14 cellular contexts compared by ENCODE assay signal in genomic region chr3:56677286-56677685, GRCh38. TPM values are rescaled to one million over a fixed set of nuclear protein-coding genes. Genes with fewer than 3 reads are reported as not detected.
DNase-seq lines count a peak whose midpoint lies in the region; ATAC-seq and TF ChIP-seq lines count a peak whose summit lies in the region.
"Had no signal": no experiment of that assay in that cellular context is flagged by ENCODE, and none has a peak within 500 bp of the region (broad histone marks: within the 10 kb centered on the region; RNA-seq: fewer than 3 reads in every experiment).

No MANE protein-coding gene starts in this region.

- H3K4me1 Mint-ChIP-seq in activated naive CD4-positive, alpha-beta T cell treated with anti-CD3 and anti-CD28 coated beads, Interleukin-2, amount 50 U/mL, for 24 hours, result peaks cover 67% of the 10 kb centered on the region
- H3K4me1 Mint-ChIP-seq in activated naive CD4-positive, alpha-beta T cell treated with anti-CD3 and anti-CD28 coated beads for 36 hours (ENCODE audit: low read depth), result peaks cover 49% of the 10 kb centered on the region

- CTCF ChIA-PET in activated naive CD4-positive, alpha-beta T cell treated with anti-CD3 and anti-CD28 coated beads for 36 hours (lab: Charles Lee), result interaction anchor here (0.6 kb wide), 2 partner anchors 24 to 25 kb away, joined by 3 to 6 read pairs; no protein-coding TSS in a partner anchor

- ATAC-seq in HG02678 (IDR thresholded peaks at IDR 0.05; ENCODE audit: unreplicated experiment) (peak; percentile 57), GM19324 (IDR thresholded peaks at IDR 0.05; ENCODE audit: low FRiP score, unreplicated experiment) (no peak)
- ATAC-seq: K562 had no signal

- H3K36me3 ChIP-seq in tibial nerve, result peaks cover 0 to 30% (median 0%) of the 10 kb centered on the region in 3 donors
- H3K36me3 ChIP-seq: breast epithelium had no signal

- peaks cover 0 to 49% (median 12%) of the 10 kb centered on the region in 4 donors for H3K4me1 ChIP-seq in tibial nerve
- H3K4me1 ChIP-seq: breast epithelium had no signal

- no peak for TF ChIP-seq EP300 in tibial nerve (IDR thresholded peaks at IDR 0.05)

- TF ChIP-seq CTCF in tibial nerve (IDR thresholded peaks at IDR 0.05), result no peak

- DNase-seq in activated naive CD4-positive, alpha-beta T cell treated with anti-CD3 and anti-CD28 coated beads for 36 hours, result no peak
- peak; percentile 40 for DNase-seq in NCI-H2227 (lab: John Stamatoyannopoulos, UW; ENCODE audit: unreplicated experiment)
- no peak for DNase-seq in tibial nerve (ENCODE audit: low spot score in 2 of 2)
- DNase-seq in NCI-H1105 (lab: John Stamatoyannopoulos, UW), result no peak
- no peak for DNase-seq in NCI-H510A (lab: John Stamatoyannopoulos, UW)
- DNase-seq: NCI-H345, retina, testis had no signal

- H3K4me3 Mint-ChIP-seq in activated naive CD4-positive, alpha-beta T cell treated with anti-CD3 and anti-CD28 coated beads, Interleukin-2, amount 50 U/mL, for 24 hours, result peak overlapping the region; percentile 70
- no peak overlapping the region for H3K4me3 Mint-ChIP-seq in activated naive CD4-positive, alpha-beta T cell treated with anti-CD3 and anti-CD28 coated beads for 36 hours

- intact Hi-C loops in activated naive CD4-positive, alpha-beta T cell treated with anti-CD3 and anti-CD28 coated beads for 36 hours (cut with micrococcal nuclease), result no loop called here

- no peaks in the 10 kb centered on the region for H3K9me3 ChIP-seq in tibial nerve
- H3K9me3 ChIP-seq: breast epithelium, testis had no signal

- WGBS in tibial nerve, 2 donors, result 45 to 47% methylated on average over 1 of the region's 1 CpG

- no peak overlapping the region for H3K27ac ChIP-seq in tibial nerve
- H3K27ac ChIP-seq: breast epithelium, epithelial cell of prostate, testis had no signal

- peak overlapping the region; percentile 56 for H3K27ac Mint-ChIP-seq in activated naive CD4-positive, alpha-beta T cell treated with anti-CD3 and anti-CD28 coated beads, Interleukin-2, amount 50 U/mL, for 24 hours
- H3K27ac Mint-ChIP-seq in activated naive CD4-positive, alpha-beta T cell treated with anti-CD3 and anti-CD28 coated beads for 36 hours, result no peak overlapping the region

- TF ChIP-seq POLR2A in tibial nerve (IDR thresholded peaks at IDR 0.05), result no peak

- peaks cover 4% of the 10 kb centered on the region for H3K9me3 Mint-ChIP-seq in activated naive CD4-positive, alpha-beta T cell treated with anti-CD3 and anti-CD28 coated beads, Interleukin-2, amount 50 U/mL, for 24 hours
- no peaks in the 10 kb centered on the region for H3K9me3 Mint-ChIP-seq in activated naive CD4-positive, alpha-beta T cell treated with anti-CD3 and anti-CD28 coated beads for 36 hours

- H3K36me3 Mint-ChIP-seq in activated naive CD4-positive, alpha-beta T cell treated with anti-CD3 and anti-CD28 coated beads, Interleukin-2, amount 50 U/mL, for 24 hours, result peaks cover 30% of the 10 kb centered on the region
- peaks cover 38% of the 10 kb centered on the region for H3K36me3 Mint-ChIP-seq in activated naive CD4-positive, alpha-beta T cell treated with anti-CD3 and anti-CD28 coated beads for 36 hours (ENCODE audit: low read depth)

- H3K4me3 ChIP-seq in tibial nerve, result no peak overlapping the region
- H3K4me3 ChIP-seq: breast epithelium, K562, testis had no signal

- no peaks in the 10 kb centered on the region for H3K27me3 Mint-ChIP-seq in activated naive CD4-positive, alpha-beta T cell treated with anti-CD3 and anti-CD28 coated beads, Interleukin-2, amount 50 U/mL, for 24 hours
- H3K27me3 Mint-ChIP-seq in activated naive CD4-positive, alpha-beta T cell treated with anti-CD3 and anti-CD28 coated beads for 36 hours (ENCODE audit: low read depth), result no peaks in the 10 kb centered on the region

- no peaks in the 10 kb centered on the region for H3K27me3 ChIP-seq in tibial nerve
- H3K27me3 ChIP-seq: breast epithelium, testis had no signal

RNA-seq across cellular contexts. Expression of gene TASOR, which starts 5.8 kb away (rescaled TPM):
- total RNA-seq in activated naive CD4-positive, alpha-beta T cell treated with anti-CD3 and anti-CD28 coated beads for 36 hours, result 10 to 100 TPM; 39.3 to 39.8 TPM
- total RNA-seq in tibial nerve, result 10 to 100 TPM; 61.5 to 90.2 (median 82.6) TPM
